25 cellular contexts compared by ENCODE assay signal in the genomic region with DNA sequence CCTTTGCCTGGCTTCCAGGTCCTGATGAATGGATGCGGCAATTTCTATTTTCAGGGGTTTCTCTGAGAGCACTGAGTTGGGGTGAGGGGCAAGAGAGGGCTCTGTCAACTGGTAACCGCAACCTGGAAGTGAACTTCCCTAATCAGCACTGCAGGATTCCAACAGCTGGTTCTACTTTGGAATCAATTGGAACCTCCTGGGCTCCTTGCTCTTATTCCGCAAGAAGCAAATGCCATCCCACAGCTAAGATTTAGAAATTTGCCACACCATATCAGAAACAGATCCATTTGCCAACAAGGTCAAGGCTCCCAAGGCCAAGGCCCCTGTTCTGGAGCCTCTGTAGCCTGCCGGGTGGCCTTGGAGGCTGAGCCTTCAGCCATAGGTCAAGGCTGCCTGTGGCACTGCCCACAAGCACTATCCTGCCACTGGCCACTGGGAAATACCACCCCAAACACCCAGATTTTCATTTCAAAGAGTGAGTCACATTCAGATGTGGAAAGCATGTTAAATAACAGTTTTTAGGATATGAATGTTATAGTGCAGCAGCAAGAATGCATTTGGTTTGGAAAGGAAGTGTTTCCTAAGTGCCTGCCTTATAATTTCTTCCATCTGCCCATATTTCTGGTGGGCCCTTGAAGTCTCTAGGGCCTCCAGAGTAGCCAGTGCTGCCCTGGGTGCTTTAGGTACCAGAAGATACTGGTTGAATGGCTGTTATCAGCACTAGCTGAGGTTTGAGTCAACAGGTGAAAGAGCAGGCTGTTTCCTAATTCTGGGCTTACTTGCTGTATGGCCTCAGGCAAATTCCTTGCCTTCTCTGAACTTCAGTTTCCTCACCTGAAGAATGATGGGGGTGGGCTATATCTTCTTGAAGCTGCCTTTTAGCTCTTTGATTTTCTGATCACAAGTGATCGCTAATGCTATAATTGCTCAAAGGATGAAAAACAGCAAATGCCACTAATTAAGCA. TPM values are rescaled to one million over a fixed set of nuclear protein-coding genes. Genes with fewer than 3 reads are reported as not detected.
DNase-seq lines count a peak whose midpoint lies in the region; ATAC-seq, FAIRE-seq and TF ChIP-seq lines count a peak whose summit lies in the region.
"Had no signal": no experiment of that assay in that cellular context is flagged by ENCODE, and none has a peak within 500 bp of the region (broad histone marks: within the 10 kb centered on the region; RNA-seq: fewer than 3 reads in every experiment).

No MANE protein-coding gene starts in this region.

- H2AFZ ChIP-seq in K562 (ENCODE audit: low read depth, low read length) (no peak overlapping the region), HepG2 (ENCODE audit: low read length) (no peak overlapping the region)

- H4K20me1 ChIP-seq in K562 (replicated peaks; ENCODE audit: control insufficient read depth, insufficient read depth, low read length) (no peaks in the 10 kb centered on the region), HepG2 (ENCODE audit: insufficient read depth, low read length) (no peaks in the 10 kb centered on the region)

- H3K27me3 Mint-ChIP-seq in HFFc6 (ENCODE audit: insufficient read depth), result no peaks in the 10 kb centered on the region
- H3K27me3 Mint-ChIP-seq in CD8-positive, alpha-beta T cell (ENCODE audit: low read depth), result no peaks in the 10 kb centered on the region
- H3K27me3 Mint-ChIP-seq: activated B cell treated with CpG ODN at 0.5 μM for 24 hours; activated naive CD8-positive, alpha-beta T cell treated with anti-CD3 and anti-CD28 coated beads for 36 hours; CD4-positive, alpha-beta memory T cell had no signal

- intact Hi-C loops in K562 (cut with micrococcal nuclease), result loop anchor here (5.0 kb wide), 1 partner anchor 57 kb away; no protein-coding TSS in a partner anchor
- intact Hi-C loops in HepG2 (cut with micrococcal nuclease; ENCODE audit: unreplicated experiment), result no loop called here
- intact Hi-C loops in CD8-positive, alpha-beta T cell (cut with DNase I, micrococcal nuclease), result loop anchor here in 1 of 2 experiments (5.0 kb wide), 1 partner anchor 103 kb away; no protein-coding TSS in a partner anchor

- TF ChIP-seq POLR2A in K562 (conservative IDR thresholded peaks at IDR 0.05) (no peak), HepG2 (IDR thresholded peaks at IDR 0.05; ENCODE audit: insufficient read depth in 1 of 2, low read depth in 2 of 2, low read length in 2 of 2) (no peak)

- ATAC-seq in K562 (no peak), HepG2 (no peak), GM18517 (IDR thresholded peaks at IDR 0.05; ENCODE audit: unreplicated experiment) (no peak)
- no peak for ATAC-seq in CD8-positive, alpha-beta T cell
- ATAC-seq: stimulated activated naive CD8-positive, alpha-beta T cell treated with anti-CD3 and anti-CD28 coated beads, Interleukin-15, Interleukin-2, amounts not matched to agents 100 U/mL and 50 U/mL, for 24 hours had no signal

- no peak overlapping the region for H3K4me2 ChIP-seq in K562 (ENCODE audit: insufficient read depth, low read length)
- no peak overlapping the region for H3K4me2 ChIP-seq in HepG2 (ENCODE audit: low read depth, low read length)
- H3K4me2 ChIP-seq: A549 had no signal

- H3K79me2 ChIP-seq in K562 (ENCODE audit: control insufficient read depth, insufficient read depth, low read length), result no peaks in the 10 kb centered on the region
- H3K79me2 ChIP-seq in HepG2 (ENCODE audit: insufficient read depth, low read length), result no peaks in the 10 kb centered on the region

- peaks cover 0 to 10% of the 10 kb centered on the region in 2 experiments; a peak in 2 of 5 replicates for H3K4me1 ChIP-seq in K562 (replicated peaks in 1 of 2; ENCODE audit: control insufficient read depth in 2 of 2, insufficient read depth in 2 of 2, low read length in 2 of 2)
- peaks cover 13% of the 10 kb centered on the region; the same call in 1 of the 2 replicates for H3K4me1 ChIP-seq in HepG2 (ENCODE audit: insufficient read depth, low read length)
- no peaks in the 10 kb centered on the region for H3K4me1 ChIP-seq in CD8-positive, alpha-beta T cell (ENCODE audit: insufficient read depth, low read length)

- DNase-seq in AG09319 (ENCODE audit: extremely low read depth, low read depth) (peak; percentile 69), HFFc6 (peak; percentile 43), K562 (ENCODE audit: extremely low read depth in 1 of 4, low spot score in 3 of 4) (no peak), HepG2 (ENCODE audit: low spot score) (no peak), iPS-NIHi11 (ENCODE audit: low spot score) (no peak), D721Med (ENCODE audit: insufficient read length, low spot score) (no peak)
- DNase-seq in CD8-positive, alpha-beta T cell, result no peak
- DNase-seq: activated B cell treated with CpG ODN at 0.5 μM for 24 hours; activated naive CD8-positive, alpha-beta T cell treated with anti-CD3 and anti-CD28 coated beads for 36 hours; CD4-positive, alpha-beta memory T cell; GOT3; Karpas-422; midbrain; NCI-H1694; NCI-H2227 treated with DMSO at 0.1 percent for 48 hours; retina; Right ventricle myocardium superior; stimulated activated CD4-positive, alpha-beta T cell treated with anti-CD3 and anti-CD28 coated beads, Interleukin-15, amount 100 ng/mL, for 24 hours; stimulated activated naive CD8-positive, alpha-beta T cell treated with anti-CD3 and anti-CD28 coated beads, Interleukin-15, Interleukin-2, amounts not matched to agents 100 U/mL and 50 U/mL, for 24 hours had no signal

- no peak overlapping the region for H3K27ac ChIP-seq in K562 (ENCODE audit: extremely low read depth, low read depth, low read length)
- no peak overlapping the region for H3K27ac ChIP-seq in HepG2 (ENCODE audit: extremely low read length, insufficient read depth, low read length)
- H3K27ac ChIP-seq in CD8-positive, alpha-beta T cell (ENCODE audit: low read depth, low read length), result no peak overlapping the region
- H3K27ac ChIP-seq: esophagus muscularis mucosa had no signal

- no peak overlapping the region for H3K4me3 Mint-ChIP-seq in HFFc6
- no peak overlapping the region for H3K4me3 Mint-ChIP-seq in CD8-positive, alpha-beta T cell
- H3K4me3 Mint-ChIP-seq: activated B cell treated with CpG ODN at 0.5 μM for 24 hours; activated naive CD8-positive, alpha-beta T cell treated with anti-CD3 and anti-CD28 coated beads for 36 hours; CD4-positive, alpha-beta memory T cell; neural crest cell; T-helper 1 cell treated with Interleukin-12 subunit alpha and Interleukin-12 subunit beta and Interleukin-4 antibody, amounts not matched to agents 30 μg/mL and 1 μg/mL, for 36 hours had no signal

- H3K4me3 ChIP-seq in K562 (no peak overlapping the region), HepG2 (replicated peaks in 1 of 3; ENCODE audit: insufficient read depth in 1 of 3, low read depth in 2 of 3, low read length in 3 of 3) (no peak overlapping the region)
- no peak overlapping the region for H3K4me3 ChIP-seq in CD8-positive, alpha-beta T cell (ENCODE audit: low read depth, low read length)
- H3K4me3 ChIP-seq: A549, esophagus muscularis mucosa had no signal

- no TSS peak for BruUV-seq in K562 (replicated peaks; lab: Mats Ljungman, UMichigan)
- BruUV-seq in HepG2 (replicated peaks; lab: Mats Ljungman, UMichigan), result no TSS peak

- TF ChIP-seq RAD21 in K562 (CRISPR knock-in tag; conservative IDR thresholded peaks at IDR 0.05 in 1 of 2, IDR thresholded peaks at IDR 0.05 in 1 of 2), result no peak
- no peak for TF ChIP-seq RAD21 in HepG2 (CRISPR knock-in tag; IDR thresholded peaks at IDR 0.05)

- H3K27ac Mint-ChIP-seq in HFFc6, result peak overlapping the region; percentile 80
- H3K27ac Mint-ChIP-seq in CD8-positive, alpha-beta T cell, result no peak overlapping the region
- H3K27ac Mint-ChIP-seq: activated B cell treated with CpG ODN at 0.5 μM for 24 hours; activated naive CD8-positive, alpha-beta T cell treated with anti-CD3 and anti-CD28 coated beads for 36 hours; T-helper 1 cell treated with Interleukin-12 subunit alpha and Interleukin-12 subunit beta and Interleukin-4 antibody, amounts not matched to agents 30 μg/mL and 1 μg/mL, for 36 hours had no signal

- POLR2A ChIA-PET in K562 (lab: Yijun Ruan, JAX) (interaction anchor here (0.9 kb wide), 1 partner anchor 19 kb away, joined by 3 read pairs; no protein-coding TSS in a partner anchor), HepG2 (lab: Yijun Ruan, JAX) (no interaction called here)
- POLR2A ChIA-PET in CD8-positive, alpha-beta T cell (lab: Charles Lee), result interaction anchor here (0.8 to 1.1 kb wide), 2 partner anchors 15 to 17 kb away, joined by 3 to 4 read pairs; no protein-coding TSS in a partner anchor

- H3K36me3 ChIP-seq in K562 (ENCODE audit: control insufficient read depth, insufficient read depth, low read length) (no peaks in the 10 kb centered on the region), HepG2 (replicated peaks in 1 of 2; ENCODE audit: control insufficient read depth in 1 of 2, insufficient read depth in 2 of 2, low read length in 2 of 2) (no peaks in the 10 kb centered on the region)
- H3K36me3 ChIP-seq in CD8-positive, alpha-beta T cell (ENCODE audit: insufficient read depth, low read length), result no peaks in the 10 kb centered on the region
- H3K36me3 ChIP-seq: esophagus muscularis mucosa had no signal

- no peaks in the 10 kb centered on the region for H3K9me3 ChIP-seq in K562 (replicated peaks; ENCODE audit: control insufficient read depth, insufficient read depth, low read depth, low read length)
- H3K9me3 ChIP-seq in HepG2 (ENCODE audit: low read length), result no peaks in the 10 kb centered on the region
- no peaks in the 10 kb centered on the region for H3K9me3 ChIP-seq in CD8-positive, alpha-beta T cell (ENCODE audit: low read length)
- H3K9me3 ChIP-seq: A549, esophagus muscularis mucosa had no signal

- H3K9me1 ChIP-seq in K562 (ENCODE audit: control insufficient read depth, insufficient read depth, low read length), result no peaks in the 10 kb centered on the region

- H3K27me3 ChIP-seq in K562 (ENCODE audit: control insufficient read depth in 2 of 2, insufficient read depth in 2 of 2, low read length in 2 of 2), result no peaks in the 10 kb centered on the region
- no peaks in the 10 kb centered on the region; a peak in 2 of 5 replicates for H3K27me3 ChIP-seq in HepG2 (ENCODE audit: control insufficient read depth in 1 of 2, insufficient read depth in 2 of 2, low read length in 2 of 2)
- no peaks in the 10 kb centered on the region for H3K27me3 ChIP-seq in CD8-positive, alpha-beta T cell (ENCODE audit: insufficient read depth, low read length)
- H3K27me3 ChIP-seq: esophagus muscularis mucosa had no signal

- H3K9me3 Mint-ChIP-seq in HFFc6, result no peaks in the 10 kb centered on the region
- H3K9me3 Mint-ChIP-seq in CD8-positive, alpha-beta T cell, result no peaks in the 10 kb centered on the region
- H3K9me3 Mint-ChIP-seq: activated B cell treated with CpG ODN at 0.5 μM for 24 hours; activated naive CD8-positive, alpha-beta T cell treated with anti-CD3 and anti-CD28 coated beads for 36 hours; CD4-positive, alpha-beta memory T cell; neural crest cell; T-helper 1 cell treated with Interleukin-12 subunit alpha and Interleukin-12 subunit beta and Interleukin-4 antibody, amounts not matched to agents 30 μg/mL and 1 μg/mL, for 36 hours had no signal

- in situ Hi-C loops in K562 (cut with MboI) (no loop called here), HepG2 (cut with HindIII; ENCODE audit: extremely low pct_ligation_motif_present, low pct_unique_long_range_greater_than_20kb) (no loop called here)

- no peaks in the 10 kb centered on the region for H3K36me3 Mint-ChIP-seq in HFFc6 (ENCODE audit: low read depth)
- no peaks in the 10 kb centered on the region for H3K36me3 Mint-ChIP-seq in CD8-positive, alpha-beta T cell
- H3K36me3 Mint-ChIP-seq: activated naive CD8-positive, alpha-beta T cell treated with anti-CD3 and anti-CD28 coated beads for 36 hours; CD4-positive, alpha-beta memory T cell had no signal

- TF ChIP-seq CTCF in AG09319 (IDR thresholded peaks at IDR 0.05; ENCODE audit: low read depth, low read length) (no peak), HFFc6 (IDR thresholded peaks at IDR 0.05) (no peak), K562 (IDR thresholded peaks at IDR 0.05 in 2 of 3, conservative IDR thresholded peaks at IDR 0.05 in 1 of 3; ENCODE audit: insufficient read depth in 2 of 3, low read depth in 1 of 3, low read length in 3 of 3) (no peak), HepG2 (CRISPR knock-in tag; IDR thresholded peaks at IDR 0.05) (no peak), D721Med (IDR thresholded peaks at IDR 0.05; ENCODE audit: insufficient read depth, missing control alignments) (no peak)
- TF ChIP-seq CTCF in CD8-positive, alpha-beta T cell (IDR thresholded peaks at IDR 0.05), result no peak

- no peak for TF ChIP-seq EP300 in K562 (IDR thresholded peaks at IDR 0.05; ENCODE audit: low read length)
- TF ChIP-seq EP300 in HepG2 (IDR thresholded peaks at IDR 0.05; ENCODE audit: low read depth in 2 of 2, low read length in 2 of 2), result no peak
- TF ChIP-seq EP300 in HepG2 (CRISPR knock-in tag; IDR thresholded peaks at IDR 0.05; ENCODE audit: borderline replicate concordance), result no peak

- peak; percentile 35 for FAIRE-seq in K562 (lab: Jason Lieb, UNC)
- FAIRE-seq in HepG2 (lab: Jason Lieb, UNC), result no peak
- FAIRE-seq in D721Med (lab: Jason Lieb, UNC), result no peak
- FAIRE-seq: A549, G401.6 had no signal

- WGBS in K562 (ENCODE audit: insufficient coverage, low coverage, missing lambda C conversion rate), result 74% methylated on average over 5 of the region's 5 CpGs
- 94% methylated on average over 3 of the region's 5 CpGs for WGBS in HepG2 (ENCODE audit: low lambda C conversion rate)

- H3K9ac ChIP-seq in K562 (ENCODE audit: insufficient read depth in 1 of 2, low read depth in 2 of 2, low read length in 2 of 2), result 0 out of 4 replicates have a peak overlapping the region, but pooled peaks of 1 of the 2 experiments have one; percentile 2
- no peak overlapping the region for H3K9ac ChIP-seq in HepG2 (ENCODE audit: insufficient read depth, low read depth, low read length)

- peaks cover 71% of the 10 kb centered on the region for H3K4me1 Mint-ChIP-seq in HFFc6 (ENCODE audit: low read depth)
- H3K4me1 Mint-ChIP-seq in CD8-positive, alpha-beta T cell (ENCODE audit: low read depth), result peaks cover 6% of the 10 kb centered on the region
- H3K4me1 Mint-ChIP-seq: activated B cell treated with CpG ODN at 0.5 μM for 24 hours; activated naive CD8-positive, alpha-beta T cell treated with anti-CD3 and anti-CD28 coated beads for 36 hours had no signal

- CTCF ChIA-PET in K562 (lab: Yijun Ruan, JAX; ENCODE audit: low intra/inter-chr PET ratio) (no interaction called here), HepG2 (lab: Yijun Ruan, JAX; ENCODE audit: low intra/inter-chr PET ratio, low total read pairs) (no interaction called here)
- CTCF ChIA-PET in CD8-positive, alpha-beta T cell (lab: Charles Lee), result interaction anchor here (1.8 kb wide), 1 partner anchor 16 kb away, joined by 5 read pairs; no protein-coding TSS in a partner anchor

RNA-seq across cellular contexts. Expression of a gene that starts 56.3 kb away (rescaled TPM):
- total RNA-seq in HFFc6 (2021; fragmentation: NEBNext Ultra II Directional; extraction: Animal tissue kit (Norgen Biotek cat#: 25700)), result 10 to 100 TPM; 80.5 to 91.1 (median 82.2) TPM
- total RNA-seq in K562 (2011; cell fraction: chromatin; rRNA removed; ENCODE audit: low replicate concordance), result 8.9 and 23.5 TPM in 2 replicates
- total RNA-seq in K562 (2011; cell fraction: nucleolus; rRNA removed), result 30.7 and 36.9 TPM in 2 replicates
- 14.8 and 18.0 TPM in 2 replicates for total RNA-seq in K562 (2011; cell fraction: nucleoplasm; rRNA removed)
- 23.4 and 24.4 TPM in 2 replicates for total RNA-seq in K562 (2014; rRNA removed)
- total RNA-seq in K562 (2014; rRNA removed; fragmentation: Illumina TruSeq; extraction: Trizol), result 3.4 and 3.8 TPM in 2 replicates
- total RNA-seq in K562 (2015; rRNA removed; fragmentation: Illumina TruSeq; extraction: Trizol), result 3.6 and 4.0 TPM in 2 replicates
- total RNA-seq in K562 (2021), result 19.7 and 24.0 TPM in 2 replicates
- polyA plus RNA-seq in K562 (2011; rRNA removed), result 4.0 and 9.1 TPM in 2 replicates
- polyA plus RNA-seq in K562 (2011; cell fraction: cytosol; rRNA removed), result 8.2 and 13.9 TPM in 2 replicates
- 10.6 and 11.1 TPM in 2 replicates for polyA plus RNA-seq in K562 (2011; cell fraction: nucleus; rRNA removed)
- polyA plus RNA-seq in K562 (2012), result 14.2 and 22.4 TPM in 2 replicates
- 5.9 and 7.6 TPM in 2 replicates for polyA plus RNA-seq in K562 (2014; fragmentation: Illumina TruSeq; extraction: Trizol)
- under 1 TPM; 0.32 TPM for polyA plus RNA-seq in K562 (2014; fragmentation: Nextera tagmentation; extraction: Ambion mirVana)
- 16.4 and 20.1 TPM in 2 replicates for polyA plus RNA-seq in K562 (2014; rRNA removed)
- 4.5 and 6.3 TPM in 2 replicates for polyA minus RNA-seq in K562 (2011; rRNA and poly(A)+ RNA removed)
- polyA minus RNA-seq in K562 (2011; cell fraction: cytosol; rRNA and poly(A)+ RNA removed), result 9.5 and 12.7 TPM in 2 replicates
- 19.7 and 31.5 TPM in 2 replicates for polyA minus RNA-seq in K562 (2011; cell fraction: nucleus; rRNA and poly(A)+ RNA removed)
- total RNA-seq in HepG2 (2016; rRNA removed; fragmentation: Illumina TruSeq; extraction: Trizol), result 13.3 and 22.3 TPM in 2 replicates
- total RNA-seq in HepG2 (2016; cell fraction: cytosol; rRNA removed; fragmentation: Illumina TruSeq; extraction: Trizol; ENCODE audit: low read depth), result 2.7 and 3.4 TPM in 2 replicates
- total RNA-seq in HepG2 (2016; cell fraction: insoluble cytoplasmic fraction; rRNA removed; fragmentation: Illumina TruSeq; extraction: Trizol), result 10.4 and 25.4 TPM in 2 replicates
- 7.5 and 8.4 TPM in 2 replicates for total RNA-seq in HepG2 (2016; cell fraction: membrane; rRNA removed; fragmentation: Illumina TruSeq; extraction: Trizol)
- total RNA-seq in HepG2 (2016; cell fraction: nucleus; rRNA removed; fragmentation: Illumina TruSeq; extraction: Trizol), result 37.1 and 40.6 TPM in 2 replicates
- polyA plus RNA-seq in HepG2 (2011; rRNA removed), result 18.2 and 28.1 TPM in 2 replicates
- 17.8 and 19.2 TPM in 2 replicates for polyA plus RNA-seq in HepG2 (2011; cell fraction: cytosol; rRNA removed)
- 39.8 and 53.6 TPM in 2 replicates for polyA plus RNA-seq in HepG2 (2011; cell fraction: nucleus; rRNA removed)
- 16.3 and 31.3 TPM in 2 replicates for polyA plus RNA-seq in HepG2 (2012)
- polyA plus RNA-seq in HepG2 (2016; cell fraction: cytosol; fragmentation: Illumina TruSeq; extraction: Trizol; ENCODE audit: low read depth), result 2.5 and 2.8 TPM in 2 replicates
- polyA plus RNA-seq in HepG2 (2016; cell fraction: insoluble cytoplasmic fraction; fragmentation: Illumina TruSeq; extraction: Trizol; ENCODE audit: low read depth), result 14.8 and 19.3 TPM in 2 replicates
- polyA plus RNA-seq in HepG2 (2016; cell fraction: membrane; fragmentation: Illumina TruSeq; extraction: Trizol; ENCODE audit: low read depth), result 6.0 and 6.6 TPM in 2 replicates
- 56.1 and 62.3 TPM in 2 replicates for polyA plus RNA-seq in HepG2 (2016; cell fraction: nucleus; fragmentation: Illumina TruSeq; extraction: Trizol; ENCODE audit: insufficient read depth, low read depth)
- polyA minus RNA-seq in HepG2 (2011; rRNA and poly(A)+ RNA removed; ENCODE audit: low replicate concordance), result 7.3 and 24.3 TPM in 2 replicates
- 19.3 and 24.3 TPM in 2 replicates for polyA minus RNA-seq in HepG2 (2011; cell fraction: cytosol; rRNA and poly(A)+ RNA removed)
- polyA minus RNA-seq in HepG2 (2011; cell fraction: nucleus; rRNA and poly(A)+ RNA removed), result 34.6 and 67.8 TPM in 2 replicates
- 100 to 1,000 TPM; 595 to 598 TPM for total RNA-seq in CD8-positive, alpha-beta T cell

Comparison
In these comparisons a context has a peak if more than half of its experiments do, and no peak if none do; other contexts are left out.
1. DNase-seq: peak in AG09319 (single experiment) and HFFc6 (single experiment); none in K562 (0 of 4), HepG2 (single experiment), iPS-NIHi11 (single experiment), D721Med (single experiment) and CD8-positive, alpha-beta T cell (0 of 7).
2. RNA of a gene that starts 56.3 kb away (total RNA-seq): 595 to 598 TPM in CD8-positive, alpha-beta T cell; 80.5 to 91.1 TPM in HFFc6, 2.7 to 40.6 TPM in HepG2 and 3.4 to 36.9 TPM in K562; every median in the first group is over 4 times any median in the second.